ENCODE assay signal across 15 cellular contexts in genomic region chr1:60924964-60925798, GRCh38.
DNase-seq lines count a peak whose midpoint lies in the region; ATAC-seq, FAIRE-seq and TF ChIP-seq lines count a peak whose summit lies in the region.
"Had no signal": no experiment of that assay in that cellular context is flagged by ENCODE, and none has a peak within 500 bp of the region (broad histone marks: within the 10 kb centered on the region; RNA-seq: fewer than 3 reads in every experiment).

No MANE protein-coding gene starts in this region.

- H3K9ac ChIP-seq in H1 (replicated peaks in 1 of 4; ENCODE audit: extremely low read depth in 1 of 4, low read depth in 3 of 4, low read length in 3 of 4), result no peak overlapping the region

- no peak overlapping the region for H3K56ac ChIP-seq in H1 (replicated peaks; ENCODE audit: insufficient read length, low read depth, low read length)

- no peaks in the 10 kb centered on the region for H3K79me1 ChIP-seq in H1 (ENCODE audit: low read depth, low read length)

- no peak overlapping the region for H2AFZ ChIP-seq in H1 (ENCODE audit: low read length)

- H3K27me3 ChIP-seq in H1 (replicated peaks in 1 of 4; ENCODE audit: control insufficient read depth in 3 of 4, extremely low read depth in 1 of 4, insufficient read depth in 3 of 4, low read length in 3 of 4), result no peaks in the 10 kb centered on the region
- H3K27me3 ChIP-seq: SJSA1, tibial nerve had no signal

- H3K14ac ChIP-seq in H1 (ENCODE audit: insufficient read length), result no peak overlapping the region

- no peak overlapping the region for H2BK120ac ChIP-seq in H1 (replicated peaks; ENCODE audit: low read depth, low read length)

- no peaks in the 10 kb centered on the region for H3K79me2 ChIP-seq in H1 (ENCODE audit: control insufficient read depth in 1 of 2, insufficient read depth in 2 of 2, low read length in 2 of 2)

- H2BK5ac ChIP-seq in H1 (ENCODE audit: low read depth, low read length), result no peak overlapping the region

- no peaks in the 10 kb centered on the region for H4K20me1 ChIP-seq in H1 (replicated peaks in 1 of 2; ENCODE audit: control insufficient read depth in 1 of 2, insufficient read depth in 2 of 2, low read length in 2 of 2)

- FAIRE-seq in H1 (lab: Jason Lieb, UNC), result no peak

- POLR2A ChIA-PET in H1 (lab: Charles Lee; ENCODE audit: partially characterized antibody), result no interaction called here

- H2AK5ac ChIP-seq in H1 (ENCODE audit: low read depth, low read length), result no peak overlapping the region

- no peak overlapping the region for H3K18ac ChIP-seq in H1 (ENCODE audit: extremely low read depth, low read length)

- DNase-seq in NCI-H1105 (lab: John Stamatoyannopoulos, UW) (peak; percentile 84), NCI-H446 treated with DMSO at 0.1 percent for 48 hours (lab: John Stamatoyannopoulos, UW) (peak; percentile 39), H1 (ENCODE audit: low read depth in 1 of 2, low spot score in 2 of 2) (no peak), omental fat pad (ENCODE audit: low spot score) (no peak), GM10266 (ENCODE audit: extremely low spot score) (no peak), CD1c-positive myeloid dendritic cell (ENCODE audit: extremely low spot score) (no peak), midbrain (lab: John Stamatoyannopoulos, UW) (no peak)
- DNase-seq: activated CD4-positive, alpha-beta memory T cell treated with anti-CD3 and anti-CD28 coated beads for 36 hours; activated T-cell treated with anti-CD3 and anti-CD28 coated beads, Interleukin-2, amount 50 U/mL, for 72 hours; C1 segment of cervical spinal cord; cerebellar nuclear complex; kidney glomerular epithelial cell; psoas muscle had no signal

- peak overlapping the region; percentile 39; the same call in 1 of the 2 replicates for H4K8ac ChIP-seq in H1 (ENCODE audit: extremely low read depth, insufficient read depth, low read length)

- H3K4me1 ChIP-seq in H1 (replicated peaks in 1 of 4; ENCODE audit: control insufficient read depth in 3 of 4, insufficient read depth in 4 of 4, low read length in 3 of 4), result peaks cover 0 to 8% (median 0%) of the 10 kb centered on the region in 4 experiments; a peak in 2 of 7 replicates
- H3K4me1 ChIP-seq: SJSA1 had no signal

- H3K9me3 ChIP-seq in H1 (ENCODE audit: insufficient read depth in 2 of 2, low read depth in 1 of 2, low read length in 1 of 2), result no peaks in the 10 kb centered on the region
- H3K9me3 ChIP-seq: psoas muscle, SJSA1, tibial nerve had no signal

- WGBS in H1 (ENCODE audit: extremely low coverage in 1 of 2, insufficient coverage in 1 of 2, insufficient read length in 1 of 2, insufficient replicate concordance in 2 of 2, low coverage in 1 of 2, low lambda C conversion rate in 2 of 2, missing lambda C conversion rate in 1 of 2), 2 experiments, result 85% methylated on average over 13 of the region's 14 CpGs; no CpG with 5 or more reads in 1 of the 2 experiments

- no peak for TF ChIP-seq EP300 in H1 (IDR thresholded peaks at IDR 0.05; ENCODE audit: borderline replicate concordance in 1 of 2, low read depth in 2 of 2, low read length in 2 of 2)

- no peaks in the 10 kb centered on the region for H3K36me3 ChIP-seq in H1 (ENCODE audit: control insufficient read depth in 2 of 4, insufficient read depth in 4 of 4, low read length in 3 of 4)
- H3K36me3 ChIP-seq: SJSA1, tibial nerve had no signal

- no peak for TF ChIP-seq POLR2A in H1 (IDR thresholded peaks at IDR 0.05; ENCODE audit: control extremely low read depth in 1 of 2, low read depth in 2 of 2, low read length in 2 of 2)

- no peak overlapping the region for H3K27ac ChIP-seq in H1 (ENCODE audit: low read depth, low read length)
- H3K27ac ChIP-seq: psoas muscle, SJSA1, tibial nerve had no signal

- H4K5ac ChIP-seq in H1 (ENCODE audit: insufficient read length, low read depth, low read length), result no peak overlapping the region

- H2BK15ac ChIP-seq in H1 (ENCODE audit: low read length), result no peak overlapping the region

- H3K23me2 ChIP-seq in H1 (ENCODE audit: low read depth, low read length), result peaks cover 2% of the 10 kb centered on the region; the same call in 1 of the 2 replicates

- H3K23ac ChIP-seq in H1 (ENCODE audit: insufficient read length), result no peak overlapping the region

- no peak overlapping the region for H3K4me2 ChIP-seq in H1 (ENCODE audit: insufficient read depth in 1 of 2, low read depth in 2 of 2, low read length in 2 of 2)

- H3K4me3 ChIP-seq in H1 (ENCODE audit: extremely low read depth in 1 of 4, insufficient read depth in 2 of 4, low read depth in 3 of 4, low read length in 4 of 4), result no peak overlapping the region
- H3K4me3 ChIP-seq: psoas muscle, SJSA1, tibial nerve had no signal

- no peak overlapping the region for H2BK20ac ChIP-seq in H1 (ENCODE audit: low read length)

- no peak overlapping the region for H4K91ac ChIP-seq in H1 (replicated peaks; ENCODE audit: insufficient read length, low read length)

- CTCF ChIA-PET in H1 (lab: Charles Lee; ENCODE audit: partially characterized antibody), result interaction anchor here (0.7 to 2.5 kb wide), 3 partner anchors 11 to 983 kb away, joined by 3 to 5 read pairs (median 3); no protein-coding TSS in a partner anchor

- TF ChIP-seq CTCF in H1 (IDR thresholded peaks at IDR 0.05; ENCODE audit: control extremely low read depth in 1 of 3, insufficient read depth in 1 of 3, low read depth in 1 of 3, low read length in 3 of 3) (no peak), omental fat pad (IDR thresholded peaks at IDR 0.05) (no peak), GM10266 (IDR thresholded peaks at IDR 0.05; ENCODE audit: control insufficient read depth, insufficient read depth, low read depth, missing control alignments) (no peak)

- peak; percentile 19 to 31; a peak in 2 of 4 replicates for TF ChIP-seq RAD21 in H1 (IDR thresholded peaks at IDR 0.05 in 1 of 2, conservative IDR thresholded peaks at IDR 0.05 in 1 of 2; ENCODE audit: low read depth in 2 of 2, low read length in 2 of 2)

- no peak overlapping the region for H2BK12ac ChIP-seq in H1 (ENCODE audit: low read depth, low read length)

- peak; percentile 35 for ATAC-seq in omental fat pad (ENCODE audit: low FRiP score)
- ATAC-seq: activated T-cell treated with anti-CD3 and anti-CD28 coated beads, Interleukin-2, amount 50 U/mL, for 72 hours; psoas muscle had no signal

- no peak overlapping the region for H3K4ac ChIP-seq in H1 (replicated peaks; ENCODE audit: insufficient read length, low read depth, low read length)

TF ChIP-seq in H1, 55 proteins besides CTCF, POLR2A, EP300 and RAD21:
- TF ChIP-seq TCF12 (IDR thresholded peaks at IDR 0.05; ENCODE audit: low read depth, low read length) (no peak), JUND (IDR thresholded peaks at IDR 0.05; ENCODE audit: low read length) (no peak), POLR2AphosphoS5 (IDR thresholded peaks at IDR 0.05; ENCODE audit: low read depth, low read length) (no peak), NRF1 (IDR thresholded peaks at IDR 0.05; ENCODE audit: low read depth, low read length) (no peak), SIX5 (IDR thresholded peaks at IDR 0.05; ENCODE audit: low read depth, low read length) (no peak), CEBPB (IDR thresholded peaks at IDR 0.05; ENCODE audit: low read depth, low read length) (no peak), RXRA (IDR thresholded peaks at IDR 0.05; ENCODE audit: insufficient read depth, low read depth, low read length) (no peak), CTBP2 (IDR thresholded peaks at IDR 0.05; ENCODE audit: borderline replicate concordance, insufficient read depth, insufficient read length, low read length) (no peak), RFX5 (IDR thresholded peaks at IDR 0.05; ENCODE audit: borderline replicate concordance, low read depth, low read length) (no peak), MAFK (IDR thresholded peaks at IDR 0.05; ENCODE audit: low read depth, low read length) (no peak), CBX5 (IDR thresholded peaks at IDR 0.05; ENCODE audit: low read depth, low read length) (no peak), HDAC6 (IDR thresholded peaks at IDR 0.05; ENCODE audit: low read depth, low read length) (no peak), HDAC2 (IDR thresholded peaks at IDR 0.05; ENCODE audit: borderline replicate concordance in 1 of 2, low read depth in 2 of 2, low read length in 2 of 2) (no peak), CBX8 (IDR thresholded peaks at IDR 0.05; ENCODE audit: borderline replicate concordance, low read depth, low read length) (no peak), TEAD4 (IDR thresholded peaks at IDR 0.05; ENCODE audit: low read depth, low read length) (no peak), BCL11A (IDR thresholded peaks at IDR 0.05; ENCODE audit: low read depth in 2 of 2, low read length in 2 of 2) (no peak), TAF1 (IDR thresholded peaks at IDR 0.05; ENCODE audit: low read depth, low read length) (no peak), SIRT6 (IDR thresholded peaks at IDR 0.05; ENCODE audit: low read length) (no peak)
TF ChIP-seq in H1: peak in this region for 0.

Comparison
In these comparisons a context has a peak if more than half of its experiments do, and no peak if none do; other contexts are left out.
1. DNase-seq: peak in NCI-H1105 (single experiment) and NCI-H446 treated with DMSO at 0.1 percent for 48 hours (single experiment); none in H1 (0 of 2), omental fat pad (single experiment), GM10266 (single experiment), CD1c-positive myeloid dendritic cell (single experiment) and midbrain (single experiment).